ENCODE assay signal across 16 cellular contexts in the genomic region with DNA sequence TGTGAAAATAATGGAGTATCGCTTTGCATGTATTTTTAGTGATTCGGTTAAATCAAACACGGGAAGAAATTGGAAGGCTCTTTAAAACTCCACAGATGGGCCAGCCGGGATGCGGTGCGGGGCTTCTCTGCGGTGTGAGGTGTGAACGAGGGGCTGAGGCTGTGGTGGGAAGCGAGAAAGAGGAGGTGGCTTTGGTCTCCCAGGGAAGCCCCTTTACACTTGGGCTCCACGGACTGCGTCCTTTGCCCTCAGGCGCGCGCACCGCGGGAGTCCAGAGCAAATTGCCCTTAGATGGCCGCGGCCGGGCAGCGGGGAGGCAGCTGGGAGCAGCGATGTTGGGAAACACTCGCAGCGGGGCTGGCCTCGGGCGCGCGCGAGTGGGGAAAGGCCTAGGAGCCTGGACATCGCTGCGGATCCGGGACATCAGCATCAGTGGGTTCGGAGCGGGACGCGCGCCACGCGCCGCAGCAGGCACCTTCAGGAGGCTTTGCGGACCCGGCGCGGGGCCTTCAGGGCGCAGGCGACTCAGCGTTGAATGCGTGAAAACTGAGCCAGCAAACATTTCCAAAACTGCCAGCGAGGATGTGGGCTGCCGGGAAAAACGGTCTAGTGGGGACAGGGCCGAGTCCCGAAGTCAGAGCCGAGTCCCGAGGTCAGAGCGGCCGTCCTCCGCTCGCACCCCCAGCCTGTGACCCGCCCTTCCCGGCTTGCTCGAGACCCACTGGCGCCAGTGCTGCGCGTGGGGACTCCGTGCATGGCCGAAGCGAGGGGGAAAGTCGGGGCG. TPM values are rescaled to one million over a fixed set of nuclear protein-coding genes. Genes with fewer than 3 reads are reported as not detected.
A peak's percentile ranks its signal among the peaks of the same experiment; 100 is the strongest.
DNase-seq lines count a peak whose midpoint lies in the region; ATAC-seq and TF ChIP-seq lines count a peak whose summit lies in the region.
"Had no signal": no experiment of that assay in that cellular context is flagged by ENCODE, and none has a peak within 500 bp of the region (broad histone marks: within the 10 kb centered on the region; RNA-seq: fewer than 3 reads in every experiment).

No MANE protein-coding gene starts in this region.

- TF ChIP-seq CTCF in progenitor cell of endocrine pancreas (IDR thresholded peaks at IDR 0.05; ENCODE audit: unreplicated experiment) = no peak

- no peak for ATAC-seq in GM18858 (IDR thresholded peaks at IDR 0.05; ENCODE audit: unreplicated experiment)
- ATAC-seq: activated T-cell treated with anti-CD3 and anti-CD28 coated beads, Interleukin-2, amount 50 U/mL, for 72 hours had no signal

- H3K4me1 ChIP-seq in HUES48 (ENCODE audit: control insufficient read depth, insufficient read depth, low read length) = peaks cover 19% of the 10 kb centered on the region
- H3K4me1 ChIP-seq in adipocyte (ENCODE audit: control insufficient read depth, insufficient read depth, low read length) = peaks cover 3% of the 10 kb centered on the region
- peaks cover 9% of the 10 kb centered on the region for H3K4me1 ChIP-seq in iPS DF 6.9 (ENCODE audit: control insufficient read depth, insufficient read depth, low read length)

- H3K9me3 ChIP-seq in HUES48 (ENCODE audit: control insufficient read depth, insufficient read depth, low read length) (no peaks in the 10 kb centered on the region), adipocyte (ENCODE audit: control insufficient read depth, low read length) (no peaks in the 10 kb centered on the region), iPS DF 6.9 (ENCODE audit: control insufficient read depth, insufficient read depth, low read length) (no peaks in the 10 kb centered on the region)
- H3K9me3 ChIP-seq: upper lobe of left lung had no signal

- H3K4me3 Mint-ChIP-seq in progenitor cell of endocrine pancreas (ENCODE audit: low read depth) = peak overlapping the region; percentile 1
- H3K4me3 Mint-ChIP-seq: activated T-cell treated with anti-CD3 and anti-CD28 coated beads, Interleukin-2, amount 50 U/mL, for 72 hours had no signal

- peaks cover 20% of the 10 kb centered on the region for H3K4me1 Mint-ChIP-seq in progenitor cell of endocrine pancreas (ENCODE audit: low read depth)

- H3K27ac ChIP-seq in HUES48 (ENCODE audit: low read depth, low read length) = no peak overlapping the region
- no peak overlapping the region for H3K27ac ChIP-seq in iPS DF 6.9 (ENCODE audit: low read length)
- H3K27ac ChIP-seq: epithelial cell of prostate, upper lobe of left lung had no signal

- no CpG with 5 or more reads among the region's 69 CpGs for WGBS in iPS DF 6.9 (ENCODE audit: insufficient coverage, insufficient read length)

- H3K27me3 Mint-ChIP-seq in progenitor cell of endocrine pancreas = peaks cover 94% of the 10 kb centered on the region

- H3K36me3 ChIP-seq in HUES48 (ENCODE audit: control insufficient read depth, insufficient read depth, low read length) (no peaks in the 10 kb centered on the region), adipocyte (ENCODE audit: control insufficient read depth, insufficient read depth, low read length, severe bottlenecking) (no peaks in the 10 kb centered on the region), iPS DF 6.9 (ENCODE audit: control insufficient read depth, insufficient read depth, low read length) (no peaks in the 10 kb centered on the region)
- H3K36me3 ChIP-seq: upper lobe of left lung had no signal

- no peaks in the 10 kb centered on the region for H3K9me3 Mint-ChIP-seq in progenitor cell of endocrine pancreas (ENCODE audit: low read depth)

- H3K27me3 ChIP-seq in HUES48 (ENCODE audit: control insufficient read depth, insufficient read depth, low read length) = peaks cover 100% of the 10 kb centered on the region
- no peaks in the 10 kb centered on the region for H3K27me3 ChIP-seq in adipocyte (replicated peaks; ENCODE audit: control insufficient read depth, insufficient read depth, low read length)
- peaks cover 78% of the 10 kb centered on the region for H3K27me3 ChIP-seq in iPS DF 6.9 (ENCODE audit: control insufficient read depth, insufficient read depth, low read length)

- H3K27ac Mint-ChIP-seq in progenitor cell of endocrine pancreas = peak overlapping the region; percentile 26

- no peak overlapping the region for H3K9ac ChIP-seq in HUES48 (ENCODE audit: low read depth, low read length)
- H3K9ac ChIP-seq in adipocyte (ENCODE audit: low read length) = peak overlapping the region; percentile 37

- H3K36me3 Mint-ChIP-seq in progenitor cell of endocrine pancreas (ENCODE audit: insufficient read depth) = no peaks in the 10 kb centered on the region

- no peak for DNase-seq in adipocyte (ENCODE audit: low read depth)
- DNase-seq in iPS DF 6.9 (ENCODE audit: low read depth, low spot score) = no peak
- no peak for DNase-seq in progenitor cell of endocrine pancreas (ENCODE audit: low spot score, unreplicated experiment)
- DNase-seq in SW480 (ENCODE audit: low spot score) = no peak
- no peak for DNase-seq in stimulated activated CD4-positive, alpha-beta T cell treated with anti-CD3 and anti-CD28 coated beads, Interleukin-4, amount 100 ng/mL, for 4 hours
- no peak for DNase-seq in midbrain (lab: John Stamatoyannopoulos, UW)
- DNase-seq: activated CD4-positive, CD25-positive, alpha-beta regulatory T cell; COR-L47; KBM-7; NCI-H187 treated with DMSO at 0.1 percent for 48 hours; SHP77 had no signal

- H3K4me3 ChIP-seq in HUES48 (ENCODE audit: low read depth, low read length) = peak overlapping the region; percentile 53
- H3K4me3 ChIP-seq in adipocyte (ENCODE audit: low read length) = no peak overlapping the region
- peak overlapping the region; percentile 31; the same call in 1 of the 2 replicates for H3K4me3 ChIP-seq in iPS DF 6.9 (ENCODE audit: low read length)

RNA-seq across cellular contexts. Expression of gene IRX1, which starts 6.5 kb away (rescaled TPM):
- total RNA-seq in progenitor cell of endocrine pancreas = 2.4 and 2.6 TPM in 2 replicates
- total RNA-seq: activated T-cell treated with anti-CD3 and anti-CD28 coated beads, Interleukin-2, amount 50 U/mL, for 72 hours had no signal
